In genomic region chr7:130909161-130909836, GRCh38 we compare ENCODE assay signal across 11 cellular contexts.
A peak's percentile ranks its signal among the peaks of the same experiment; 100 is the strongest.
DNase-seq lines count a peak whose midpoint lies in the region; ATAC-seq and TF ChIP-seq lines count a peak whose summit lies in the region.
"Had no signal": no experiment of that assay in that cellular context is flagged by ENCODE, and none has a peak within 500 bp of the region (broad histone marks: within the 10 kb centered on the region; RNA-seq: fewer than 3 reads in every experiment).

No MANE protein-coding gene starts in this region.

- intact Hi-C loops in CD4-positive, alpha-beta T cell (cut with DNase I, micrococcal nuclease), result no loop called here
- intact Hi-C loops in naive thymus-derived CD4-positive, alpha-beta T cell (cut with micrococcal nuclease), result no loop called here

- no peak for DNase-seq in CD4-positive, alpha-beta T cell
- DNase-seq in brain microvascular endothelial cell, result no peak
- no peak for DNase-seq in naive thymus-derived CD4-positive, alpha-beta T cell
- DNase-seq in NCI-H2107 treated with DMSO at 0.1 percent for 48 hours (lab: John Stamatoyannopoulos, UW; ENCODE audit: unreplicated experiment), result no peak
- DNase-seq in omental fat pad (ENCODE audit: low spot score), result no peak
- DNase-seq in NCI-H748 treated with DMSO at 0.1 percent for 48 hours (lab: John Stamatoyannopoulos, UW), result no peak
- DNase-seq: NCI-H1048, SIG-M5 had no signal

- peaks cover 59% of the 10 kb centered on the region for H3K36me3 Mint-ChIP-seq in CD4-positive, alpha-beta T cell (ENCODE audit: low read depth)
- H3K36me3 Mint-ChIP-seq in IgD-negative memory B cell, result peaks cover 5% of the 10 kb centered on the region
- H3K36me3 Mint-ChIP-seq in naive thymus-derived CD4-positive, alpha-beta T cell, result peaks cover under 1 to 32% (median 3%) of the 10 kb centered on the region in 5 donors

- H3K27ac ChIP-seq in CD4-positive, alpha-beta T cell (ENCODE audit: low read depth, low read length), result no peak overlapping the region
- H3K27ac ChIP-seq in brain microvascular endothelial cell, result peak overlapping the region; percentile 96
- no peak overlapping the region for H3K27ac ChIP-seq in naive thymus-derived CD4-positive, alpha-beta T cell (ENCODE audit: low read depth, low read length)

- peaks cover 79% of the 10 kb centered on the region for H3K4me1 Mint-ChIP-seq in CD4-positive, alpha-beta T cell (ENCODE audit: low read depth)
- H3K4me1 Mint-ChIP-seq in IgD-negative memory B cell, result peaks cover 29 to 41% (median 36%) of the 10 kb centered on the region in 3 donors
- peaks cover 34 to 75% (median 71%) of the 10 kb centered on the region in 7 donors for H3K4me1 Mint-ChIP-seq in naive thymus-derived CD4-positive, alpha-beta T cell

- no peak for TF ChIP-seq CTCF in CD4-positive, alpha-beta T cell (IDR thresholded peaks at IDR 0.05)
- TF ChIP-seq CTCF in brain microvascular endothelial cell (IDR thresholded peaks at IDR 0.05; ENCODE audit: low read depth, low read length, missing control alignments), result no peak
- no peak for TF ChIP-seq CTCF in omental fat pad (IDR thresholded peaks at IDR 0.05)

- H3K9me3 ChIP-seq in CD4-positive, alpha-beta T cell (ENCODE audit: control insufficient read depth, low read length), result no peaks in the 10 kb centered on the region
- H3K9me3 ChIP-seq in naive thymus-derived CD4-positive, alpha-beta T cell (ENCODE audit: control insufficient read depth in 2 of 3, low read length in 3 of 3), result no peaks in the 10 kb centered on the region
- H3K9me3 ChIP-seq: adrenal gland had no signal

- CTCF ChIA-PET in CD4-positive, alpha-beta T cell (lab: Charles Lee), result interaction anchor here (1.0 to 7.6 kb wide), 2 partner anchors 13 to 22 kb away, joined by 3 to 50 read pairs; no protein-coding TSS in a partner anchor
- CTCF ChIA-PET in naive thymus-derived CD4-positive, alpha-beta T cell (lab: Charles Lee), result no interaction called here

- ATAC-seq in CD4-positive, alpha-beta T cell (ENCODE audit: poor library complexity), result no peak
- no peak for ATAC-seq in naive thymus-derived CD4-positive, alpha-beta T cell
- ATAC-seq in GM21423 (IDR thresholded peaks at IDR 0.05; ENCODE audit: unreplicated experiment) (no peak), omental fat pad (ENCODE audit: low FRiP score) (no peak)

- in situ Hi-C loops in brain microvascular endothelial cell (cut with HindIII; ENCODE audit: low pct_ligation_motif_present, low sequenced_read_pairs), result no loop called here

- peak overlapping the region; percentile 74 for H3K4me3 ChIP-seq in brain microvascular endothelial cell (ENCODE audit: low read depth, low read length)
- no peak overlapping the region for H3K4me3 ChIP-seq in naive thymus-derived CD4-positive, alpha-beta T cell (ENCODE audit: low read length)
- H3K4me3 ChIP-seq: adrenal gland had no signal

- H3K4me3 Mint-ChIP-seq in CD4-positive, alpha-beta T cell, result peak overlapping the region; percentile 43
- H3K4me3 Mint-ChIP-seq in IgD-negative memory B cell, result peak overlapping the region in 2 of 4 donors; percentile 12 to 69
- peak overlapping the region in 7 of 10 donors; percentile 3 to 93 (median 12) for H3K4me3 Mint-ChIP-seq in naive thymus-derived CD4-positive, alpha-beta T cell

- no peaks in the 10 kb centered on the region for H3K27me3 Mint-ChIP-seq in CD4-positive, alpha-beta T cell
- H3K27me3 Mint-ChIP-seq in IgD-negative memory B cell, result no peaks in the 10 kb centered on the region
- H3K27me3 Mint-ChIP-seq in naive thymus-derived CD4-positive, alpha-beta T cell, result no peaks in the 10 kb centered on the region

- H3K27me3 ChIP-seq in CD4-positive, alpha-beta T cell (ENCODE audit: control insufficient read depth, insufficient read depth, low read length), result no peaks in the 10 kb centered on the region
- no peaks in the 10 kb centered on the region for H3K27me3 ChIP-seq in brain microvascular endothelial cell (replicated peaks)
- H3K27me3 ChIP-seq in naive thymus-derived CD4-positive, alpha-beta T cell (ENCODE audit: control insufficient read depth in 2 of 2, insufficient read depth in 2 of 2, low read length in 2 of 2), result no peaks in the 10 kb centered on the region
- H3K27me3 ChIP-seq: adrenal gland had no signal

- peaks cover 42% of the 10 kb centered on the region for H3K36me3 ChIP-seq in brain microvascular endothelial cell (replicated peaks)
- peaks cover 0 to 2% (median 0%) of the 10 kb centered on the region in 3 experiments for H3K36me3 ChIP-seq in naive thymus-derived CD4-positive, alpha-beta T cell (ENCODE audit: control insufficient read depth in 2 of 3, insufficient read depth in 3 of 3, low read length in 3 of 3)
- H3K36me3 ChIP-seq: adrenal gland had no signal

- H3K27ac Mint-ChIP-seq in CD4-positive, alpha-beta T cell, result peak overlapping the region; percentile 92
- peak overlapping the region; percentile 2 to 57 (median 53) for H3K27ac Mint-ChIP-seq in IgD-negative memory B cell
- H3K27ac Mint-ChIP-seq in naive thymus-derived CD4-positive, alpha-beta T cell, result peak overlapping the region in 8 of 9 donors; percentile 13 to 95 (median 65)

- no peaks in the 10 kb centered on the region for H3K9me3 Mint-ChIP-seq in CD4-positive, alpha-beta T cell
- H3K9me3 Mint-ChIP-seq in IgD-negative memory B cell, result no peaks in the 10 kb centered on the region
- H3K9me3 Mint-ChIP-seq in naive thymus-derived CD4-positive, alpha-beta T cell, result no peaks in the 10 kb centered on the region

- POLR2A ChIA-PET in CD4-positive, alpha-beta T cell (lab: Charles Lee), result interaction anchor here (1.2 kb wide), 2 partner anchors 12 to 124 kb away, joined by 3 read pairs; no protein-coding TSS in a partner anchor
- POLR2A ChIA-PET in naive thymus-derived CD4-positive, alpha-beta T cell (lab: Charles Lee), result interaction anchor here (0.7 kb wide), 1 partner anchor 110 kb away, joined by 3 read pairs; no protein-coding TSS in a partner anchor

- H3K4me1 ChIP-seq in naive thymus-derived CD4-positive, alpha-beta T cell (ENCODE audit: control insufficient read depth in 2 of 2, insufficient read depth in 2 of 2, low read length in 2 of 2), result peaks cover 37 to 43% of the 10 kb centered on the region in 2 donors
